19 cellular contexts compared by ENCODE assay signal in the genomic region with DNA sequence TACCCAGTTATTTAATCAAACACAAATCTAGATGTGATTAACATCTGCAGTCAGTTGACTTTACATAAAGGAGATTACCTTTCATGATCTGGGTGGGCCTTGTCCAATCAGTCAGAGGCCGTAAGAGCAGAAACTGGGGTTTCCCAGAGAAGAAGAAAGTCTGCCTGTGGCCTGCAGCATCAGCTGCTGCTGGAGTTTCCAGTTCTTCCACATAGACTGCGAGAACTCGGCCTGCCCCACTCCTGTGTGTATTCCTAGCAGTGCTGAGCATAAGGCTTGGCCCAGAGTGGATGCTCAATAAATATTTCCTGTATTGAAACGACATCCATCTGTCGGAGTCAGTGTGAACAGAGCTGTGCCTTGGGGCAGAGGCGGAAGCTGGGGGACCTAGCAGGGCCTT.
"Had no signal": no experiment of that assay in that cellular context is flagged by ENCODE, and none has a peak within 500 bp of the region (broad histone marks: within the 10 kb centered on the region; RNA-seq: fewer than 3 reads in every experiment).

No MANE protein-coding gene starts in this region.

- H3K27me3 ChIP-seq: colonic mucosa, heart left ventricle, neutrophil, stomach, uterus had no signal

- FAIRE-seq: frontal cortex, islet of Langerhans had no signal

- H3K4me3 ChIP-seq: colonic mucosa, heart left ventricle, lower lobe of right lung, stomach, uterus had no signal

- H3K9me3 ChIP-seq: colonic mucosa, lower lobe of right lung, neutrophil, uterus had no signal

- ATAC-seq: heart left ventricle, left lobe of liver, lower lobe of right lung, sciatic nerve had no signal

- H3K4me1 ChIP-seq: colonic mucosa, heart left ventricle, lower lobe of right lung, stomach, uterus had no signal

- DNase-seq: colonic mucosa; dermis blood vessel endothelial cell; erythroblast; heart left ventricle; hypothalamus; lower lobe of right lung; mesenchymal stem cell; naive B cell; posterior cingulate gyrus; stimulated activated naive CD4-positive, alpha-beta T cell; stomach; substantia nigra; trophoblast cell; uterus had no signal

- H3K27ac ChIP-seq: colonic mucosa, heart left ventricle, lower lobe of right lung, neutrophil, stomach, uterus had no signal

- H3K36me3 ChIP-seq: colonic mucosa, heart left ventricle, lower lobe of right lung, neutrophil, stomach, uterus had no signal
